Comparison of ENCODE assay signal across 8 cellular contexts in genomic region chr14:72926292-72927028, GRCh38. TPM values are rescaled to one million over a fixed set of nuclear protein-coding genes. Genes with fewer than 3 reads are reported as not detected.
DNase-seq lines count a peak whose midpoint lies in the region; ATAC-seq, FAIRE-seq and TF ChIP-seq lines count a peak whose summit lies in the region.

Gene DCAF4 (plus strand): TSS chr14:72926464. CDS start chr14:72937979, 11,515 bp downstream.

- peak within 1 kb of the TSS; percentile 57 to 93 for H3K27ac ChIP-seq in small intestine (ENCODE audit: low read depth in 1 of 2, low read length in 1 of 2)

- peak; percentile 99 for DNase-seq in AG08396 (ENCODE audit: low spot score)
- peak; percentile 99 for DNase-seq in NCI-H226
- DNase-seq in cardiac fibroblast (ENCODE audit: low read depth in 2 of 2) = peak; percentile 99
- DNase-seq in iPS-NIHi11 (ENCODE audit: low spot score) = peak; percentile 99
- peak; percentile 99 for DNase-seq in small intestine

- FAIRE-seq in small intestine (lab: Jason Lieb, UNC) = no peak

- no peaks in the 10 kb centered on the region for H3K36me3 ChIP-seq in small intestine (ENCODE audit: control insufficient read depth in 2 of 2, insufficient read depth in 2 of 2, low read length in 2 of 2)

- TF ChIP-seq POLR2A in GM18951 (IDR thresholded peaks at IDR 0.05; ENCODE audit: extremely low read depth, insufficient read depth, insufficient read length) = peak; percentile 48

- no peak for TF ChIP-seq CTCF in WI38 (IDR thresholded peaks at IDR 0.05; ENCODE audit: low read depth, low read length)
- TF ChIP-seq CTCF in cardiac fibroblast (IDR thresholded peaks at IDR 0.05; ENCODE audit: low read depth, low read length) = no peak

- H3K27me3 ChIP-seq in small intestine (ENCODE audit: control insufficient read depth in 2 of 2, insufficient read depth in 2 of 2, low read length in 2 of 2) = no peaks in the 10 kb centered on the region

- H3K4me3 ChIP-seq in WI38 (ENCODE audit: low read depth, low read length) (peak within 1 kb of the TSS; percentile 80), cardiac fibroblast (replicated peaks in 1 of 2; ENCODE audit: low read depth in 2 of 2, low read length in 2 of 2) (peak within 1 kb of the TSS; percentile 86 to 94), small intestine (ENCODE audit: low read depth in 1 of 2, low read length in 2 of 2) (peak within 1 kb of the TSS; percentile 55 to 81)

- no peaks in the 10 kb centered on the region for H3K4me1 ChIP-seq in small intestine (ENCODE audit: control insufficient read depth in 2 of 2, insufficient read depth in 1 of 2, low read depth in 1 of 2, low read length in 1 of 2)

- 0% methylated on average over 51 to 59 of the region's 59 CpGs for WGBS in small intestine, 3 donors

- H3K9me3 ChIP-seq in small intestine (ENCODE audit: control insufficient read depth, low read depth) = no peaks in the 10 kb centered on the region

- peak; percentile 95 for ATAC-seq in HG03196 (IDR thresholded peaks at IDR 0.05; ENCODE audit: unreplicated experiment)

- in situ Hi-C loops in GM18951 (cut with MboI; ENCODE audit: low sequenced_read_pairs, unreplicated experiment) = no loop called here

RNA-seq across cellular contexts. Expression of gene DCAF4, which starts in this region (rescaled TPM):
- 10 to 100 TPM in 1 of 3 donors, 1 to 10 TPM in 2; 4.6 to 11.3 (median 5.6) TPM for polyA plus RNA-seq in small intestine

Comparison
In these comparisons a context has a peak if more than half of its experiments do, and no peak if none do; other contexts are left out.
1. Peak in every context shown above with its lines: DNase-seq, ATAC-seq, H3K4me3 ChIP-seq and H3K27ac ChIP-seq.